ENCODE assay signal across 8 cellular contexts in the genomic region with DNA sequence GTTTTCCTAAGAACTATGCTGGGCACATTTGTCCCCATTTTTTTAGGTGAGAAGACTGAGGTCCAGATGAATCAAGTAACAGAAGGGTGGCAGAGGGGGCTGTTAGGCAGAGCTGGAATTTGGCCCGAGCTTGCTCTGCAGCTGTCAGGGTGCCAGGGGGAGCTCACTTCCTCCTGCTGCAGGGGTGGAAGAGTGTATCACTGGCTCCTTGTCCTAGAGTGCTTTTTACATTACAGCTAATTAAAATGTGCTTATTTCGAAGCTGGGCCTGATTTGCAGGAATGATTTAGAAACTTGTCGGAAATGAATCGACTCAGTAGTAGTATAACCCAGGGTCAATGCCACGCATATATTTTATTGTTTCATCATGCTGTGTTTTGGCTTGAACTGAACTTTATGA.
DNase-seq lines count a peak whose midpoint lies in the region; ATAC-seq lines count a peak whose summit lies in the region.

No MANE protein-coding gene starts in this region.

- ATAC-seq in stimulated activated memory B cell treated with anti-CD40 and anti-IgM and Interleukin-4, amounts not matched to agents 10 μg/mL and 1 μg/mL and 100 μg/mL, for 72 hours, result peak; percentile 49
- ATAC-seq in HG03108 (IDR thresholded peaks at IDR 0.05; ENCODE audit: unreplicated experiment), result no peak
- no peak for ATAC-seq in HG02885 (IDR thresholded peaks at IDR 0.05; ENCODE audit: poor library complexity, unreplicated experiment)
- ATAC-seq in GM21576 (IDR thresholded peaks at IDR 0.05; ENCODE audit: unreplicated experiment), result no peak

- no peaks in the 10 kb centered on the region for H3K9me3 Mint-ChIP-seq in activated T-cell treated with anti-CD3 and anti-CD28 coated beads, Interleukin-2, amount 50 U/mL, for 24 hours
- H3K9me3 Mint-ChIP-seq in stimulated activated memory B cell treated with anti-CD40 and anti-IgM and Interleukin-4, amounts not matched to agents 10 μg/mL and 1 μg/mL and 100 μg/mL, for 72 hours, result no peaks in the 10 kb centered on the region

- DNase-seq in activated T-cell treated with anti-CD3 and anti-CD28 coated beads, Interleukin-2, amount 50 U/mL, for 24 hours, result peak; percentile 36
- DNase-seq in activated T-cell treated with anti-CD3 and anti-CD28 coated beads, Interleukin-2, amount 50 U/mL, for 48 hours, result no peak
- DNase-seq in NCI-H2029 treated with DMSO at 0.1 percent for 48 hours (lab: John Stamatoyannopoulos, UW), result peak; percentile 49
- DNase-seq in amniotic stem cell (lab: John Stamatoyannopoulos, UW), result peak; percentile 21

- H3K27ac Mint-ChIP-seq in activated T-cell treated with anti-CD3 and anti-CD28 coated beads, Interleukin-2, amount 50 U/mL, for 24 hours, result no peak overlapping the region
- peak overlapping the region; percentile 76 for H3K27ac Mint-ChIP-seq in stimulated activated memory B cell treated with anti-CD40 and anti-IgM and Interleukin-4, amounts not matched to agents 10 μg/mL and 1 μg/mL and 100 μg/mL, for 72 hours

- peaks cover 59% of the 10 kb centered on the region for H3K27me3 Mint-ChIP-seq in activated T-cell treated with anti-CD3 and anti-CD28 coated beads, Interleukin-2, amount 50 U/mL, for 24 hours
- peaks cover 24% of the 10 kb centered on the region for H3K27me3 Mint-ChIP-seq in stimulated activated memory B cell treated with anti-CD40 and anti-IgM and Interleukin-4, amounts not matched to agents 10 μg/mL and 1 μg/mL and 100 μg/mL, for 72 hours

- H3K36me3 Mint-ChIP-seq in activated T-cell treated with anti-CD3 and anti-CD28 coated beads, Interleukin-2, amount 50 U/mL, for 24 hours (ENCODE audit: low read depth), result no peaks in the 10 kb centered on the region
- no peaks in the 10 kb centered on the region for H3K36me3 Mint-ChIP-seq in stimulated activated memory B cell treated with anti-CD40 and anti-IgM and Interleukin-4, amounts not matched to agents 10 μg/mL and 1 μg/mL and 100 μg/mL, for 72 hours

- peaks cover 51% of the 10 kb centered on the region for H3K4me1 Mint-ChIP-seq in activated T-cell treated with anti-CD3 and anti-CD28 coated beads, Interleukin-2, amount 50 U/mL, for 24 hours (ENCODE audit: low read depth)
- H3K4me1 Mint-ChIP-seq in stimulated activated memory B cell treated with anti-CD40 and anti-IgM and Interleukin-4, amounts not matched to agents 10 μg/mL and 1 μg/mL and 100 μg/mL, for 72 hours, result peaks cover 40% of the 10 kb centered on the region

- H3K4me3 Mint-ChIP-seq in activated T-cell treated with anti-CD3 and anti-CD28 coated beads, Interleukin-2, amount 50 U/mL, for 24 hours, result no peak overlapping the region
- peak overlapping the region; percentile 58 for H3K4me3 Mint-ChIP-seq in stimulated activated memory B cell treated with anti-CD40 and anti-IgM and Interleukin-4, amounts not matched to agents 10 μg/mL and 1 μg/mL and 100 μg/mL, for 72 hours

Comparison
In these comparisons a context has a peak if more than half of its experiments do, and no peak if none do; other contexts are left out.
1. DNase-seq: peak in activated T-cell treated with anti-CD3 and anti-CD28 coated beads, Interleukin-2, amount 50 U/mL, for 24 hours (single experiment), NCI-H2029 treated with DMSO at 0.1 percent for 48 hours (single experiment) and amniotic stem cell (single experiment); none in activated T-cell treated with anti-CD3 and anti-CD28 coated beads, Interleukin-2, amount 50 U/mL, for 48 hours (0 of 2).